ENCODE assay signal across 8 cellular contexts in genomic region chr2:48471048-48471474, GRCh38. TPM values are rescaled to one million over a fixed set of nuclear protein-coding genes. Genes with fewer than 3 reads are reported as not detected.
DNase-seq lines count a peak whose midpoint lies in the region; ATAC-seq and FAIRE-seq lines count a peak whose summit lies in the region.

No MANE protein-coding gene starts in this region.

- peak; percentile 68 for DNase-seq in EL
- DNase-seq in NCI-H226: peak; percentile 42
- peak; percentile 45 for DNase-seq in mucosa of gallbladder (ENCODE audit: low spot score)
- DNase-seq in Karpas-422: no peak
- DNase-seq in immature natural killer cell: no peak
- DNase-seq in CD4-positive, alpha-beta memory T cell: no peak

- CTCF ChIA-PET in CD4-positive, alpha-beta memory T cell (lab: Charles Lee; ENCODE audit: partially characterized antibody): no interaction called here

- ATAC-seq in GM19324 (IDR thresholded peaks at IDR 0.05; ENCODE audit: low FRiP score, unreplicated experiment): no peak

- H3K9me3 Mint-ChIP-seq in immature natural killer cell: no peaks in the 10 kb centered on the region
- no peaks in the 10 kb centered on the region for H3K9me3 Mint-ChIP-seq in CD4-positive, alpha-beta memory T cell

- no peaks in the 10 kb centered on the region for H4K20me1 ChIP-seq in Karpas-422 (ENCODE audit: insufficient read depth, low read depth, low read length)

- no peaks in the 10 kb centered on the region for H3K9me2 ChIP-seq in Karpas-422 (replicated peaks; ENCODE audit: insufficient read depth, low read length)

- no peak overlapping the region for H3K4me3 ChIP-seq in Karpas-422 (ENCODE audit: low read length)
- H3K4me3 ChIP-seq in CD4-positive, alpha-beta memory T cell (ENCODE audit: low read length in 2 of 2): no peak overlapping the region

- peaks cover 7 to 47% (median 28%) of the 10 kb centered on the region in 3 donors for H3K36me3 Mint-ChIP-seq in immature natural killer cell
- H3K36me3 Mint-ChIP-seq in CD4-positive, alpha-beta memory T cell: peaks cover 34 to 61% of the 10 kb centered on the region in 2 donors

- POLR2A ChIA-PET in CD4-positive, alpha-beta memory T cell (lab: Charles Lee; ENCODE audit: partially characterized antibody): no interaction called here

- peak; percentile 80 for FAIRE-seq in endometrium (lab: Jason Lieb, UNC)

- H3K27ac Mint-ChIP-seq in immature natural killer cell: peak overlapping the region in 1 of 6 donors; percentile 34
- H3K27ac Mint-ChIP-seq in CD4-positive, alpha-beta memory T cell: no peak overlapping the region

- H3K27me3 Mint-ChIP-seq in immature natural killer cell (ENCODE audit: low read depth in 3 of 3): no peaks in the 10 kb centered on the region
- no peaks in the 10 kb centered on the region for H3K27me3 Mint-ChIP-seq in CD4-positive, alpha-beta memory T cell

- peaks cover 40% of the 10 kb centered on the region for H3K36me3 ChIP-seq in Karpas-422 (ENCODE audit: insufficient read depth, low read length)
- peaks cover 24% of the 10 kb centered on the region for H3K36me3 ChIP-seq in CD4-positive, alpha-beta memory T cell (ENCODE audit: insufficient read depth, low read length)

- H3K79me2 ChIP-seq in Karpas-422 (ENCODE audit: low read length): peaks cover 9% of the 10 kb centered on the region; the same call in 1 of the 2 replicates

- no peak overlapping the region for H3K4me2 ChIP-seq in Karpas-422 (ENCODE audit: low read depth, low read length, poor library complexity, severe bottlenecking)

- no peak overlapping the region for H2AFZ ChIP-seq in Karpas-422 (ENCODE audit: low read length)

- intact Hi-C loops in CD4-positive, alpha-beta memory T cell (cut with micrococcal nuclease): no loop called here

- H3K9ac ChIP-seq in Karpas-422 (ENCODE audit: low read length): no peak overlapping the region

- no peaks in the 10 kb centered on the region for H3K9me3 ChIP-seq in Karpas-422 (ENCODE audit: low read length)
- H3K9me3 ChIP-seq in CD4-positive, alpha-beta memory T cell (ENCODE audit: control insufficient read depth in 1 of 2, low read length in 2 of 2): no peaks in the 10 kb centered on the region

- H3K4me1 ChIP-seq in Karpas-422 (ENCODE audit: low read length): no peaks in the 10 kb centered on the region
- H3K4me1 ChIP-seq in CD4-positive, alpha-beta memory T cell (ENCODE audit: insufficient read depth, low read length): no peaks in the 10 kb centered on the region

- H3K4me3 Mint-ChIP-seq in immature natural killer cell: no peak overlapping the region
- no peak overlapping the region for H3K4me3 Mint-ChIP-seq in CD4-positive, alpha-beta memory T cell

- no peaks in the 10 kb centered on the region for H3K4me1 Mint-ChIP-seq in immature natural killer cell
- peaks cover 0 to 1% (median 0%) of the 10 kb centered on the region in 4 donors for H3K4me1 Mint-ChIP-seq in CD4-positive, alpha-beta memory T cell

- H3K27me3 ChIP-seq in Karpas-422 (ENCODE audit: low read length): no peaks in the 10 kb centered on the region
- no peaks in the 10 kb centered on the region for H3K27me3 ChIP-seq in CD4-positive, alpha-beta memory T cell (ENCODE audit: insufficient read depth, low read length)

- no peak overlapping the region for H3K27ac ChIP-seq in Karpas-422 (ENCODE audit: low read length)
- H3K27ac ChIP-seq in CD4-positive, alpha-beta memory T cell (ENCODE audit: low read depth, low read length): no peak overlapping the region

RNA-seq across cellular contexts. Expression of gene PPP1R21, which starts 30.5 kb away (rescaled TPM):
- total RNA-seq in mucosa of gallbladder: 37.6 TPM
- total RNA-seq in Karpas-422 (2014; rRNA removed; shearing (Covaris generic); ENCODE audit: low replicate concordance): 23.8 and 35.8 TPM in 2 replicates
- polyA plus RNA-seq in immature natural killer cell: 10 to 100 TPM in 2 of 3 donors, 1 to 10 TPM in 1; 8.5 to 17.8 (median 10.1) TPM
- 10 to 100 TPM; 39.3 to 46.5 TPM for total RNA-seq in CD4-positive, alpha-beta memory T cell
- 10 to 100 TPM; 16.0 to 25.2 TPM for polyA plus RNA-seq in CD4-positive, alpha-beta memory T cell

RNA-seq across cellular contexts. Expression of gene STON1, which starts 58.9 kb away (rescaled TPM):
- total RNA-seq in mucosa of gallbladder: 30.7 TPM
- total RNA-seq in Karpas-422 (2014; rRNA removed; shearing (Covaris generic); ENCODE audit: low replicate concordance): 0.63 and 2.8 TPM in 2 replicates
- under 1 TPM in 1 of 3 donors, not detected in 2; 0.13 TPM for polyA plus RNA-seq in immature natural killer cell
- 1 to 10 TPM; 3.1 to 4.4 TPM for total RNA-seq in CD4-positive, alpha-beta memory T cell
- under 1 TPM; 0.03 to 0.50 TPM for polyA plus RNA-seq in CD4-positive, alpha-beta memory T cell

Comparison
In these comparisons a context has a peak if more than half of its experiments do, and no peak if none do; other contexts are left out.
1. DNase-seq: peak in EL (single experiment), NCI-H226 (single experiment) and mucosa of gallbladder (single experiment); none in Karpas-422 (single experiment), immature natural killer cell (0 of 3) and CD4-positive, alpha-beta memory T cell (0 of 5).